Comparison of ENCODE assay signal across 10 cellular contexts in genomic region chr3:11591006-11591360, GRCh38. TPM values are rescaled to one million over a fixed set of nuclear protein-coding genes. Genes with fewer than 3 reads are reported as not detected.
DNase-seq lines count a peak whose midpoint lies in the region; ATAC-seq and TF ChIP-seq lines count a peak whose summit lies in the region.
"Had no signal": no experiment of that assay in that cellular context is flagged by ENCODE, and none has a peak within 500 bp of the region (broad histone marks: within the 10 kb centered on the region; RNA-seq: fewer than 3 reads in every experiment).

No MANE protein-coding gene starts in this region.

- no peak overlapping the region for H2AFZ ChIP-seq in GM23338

- H3K27me3 Mint-ChIP-seq in GM23338 (ENCODE audit: insufficient read depth, low read depth, poor library complexity) = peaks cover 9% of the 10 kb centered on the region
- H3K27me3 Mint-ChIP-seq in activated naive CD8-positive, alpha-beta T cell treated with anti-CD3 and anti-CD28 coated beads for 36 hours = no peaks in the 10 kb centered on the region

- peak overlapping the region; percentile 86 for H3K27ac ChIP-seq in GM23338 (ENCODE audit: low read depth)
- peak overlapping the region; percentile 94 for H3K27ac ChIP-seq in angular gyrus (ENCODE audit: low read depth, low read length)
- H3K27ac ChIP-seq in sigmoid colon = peak overlapping the region; percentile 69 to 84 (median 78)

- peak; percentile 8 for ATAC-seq in GM23338
- no peak for ATAC-seq in GM21737 (IDR thresholded peaks at IDR 0.05; ENCODE audit: unreplicated experiment)

- H3K27ac Mint-ChIP-seq in GM23338 = peak overlapping the region; percentile 93
- H3K27ac Mint-ChIP-seq in activated naive CD8-positive, alpha-beta T cell treated with anti-CD3 and anti-CD28 coated beads for 36 hours = no peak overlapping the region

- H3K27me3 ChIP-seq in GM23338 (ENCODE audit: insufficient read depth) (no peaks in the 10 kb centered on the region), sigmoid colon (no peaks in the 10 kb centered on the region)

- peak overlapping the region; percentile 35 for H3K4me3 Mint-ChIP-seq in GM23338
- H3K4me3 Mint-ChIP-seq in activated naive CD8-positive, alpha-beta T cell treated with anti-CD3 and anti-CD28 coated beads for 36 hours = no peak overlapping the region

- TF ChIP-seq POLR2A in sigmoid colon (IDR thresholded peaks at IDR 0.05) = no peak

- 48 to 65% methylated on average over 7 of the region's 7 CpGs for WGBS in sigmoid colon, 2 donors

- H4K20me1 ChIP-seq in GM23338 (replicated peaks; ENCODE audit: insufficient read depth) = peaks cover 22% of the 10 kb centered on the region; the same call in 1 of the 2 replicates

- H3K4me3 ChIP-seq in GM23338 = 0 out of 2 replicates have a peak overlapping the region, but pooled peaks have one; percentile 8
- peak overlapping the region in 1 of 4 donors; percentile 2 for H3K4me3 ChIP-seq in sigmoid colon

- peaks cover 12% of the 10 kb centered on the region for H3K36me3 Mint-ChIP-seq in GM23338 (ENCODE audit: low read depth)
- peaks cover 36% of the 10 kb centered on the region for H3K36me3 Mint-ChIP-seq in activated naive CD8-positive, alpha-beta T cell treated with anti-CD3 and anti-CD28 coated beads for 36 hours

- no peaks in the 10 kb centered on the region for H3F3A ChIP-seq in GM23338 (replicated peaks; ENCODE audit: low read depth)

- peaks cover 89% of the 10 kb centered on the region for H3K79me2 ChIP-seq in GM23338 (replicated peaks; ENCODE audit: insufficient read depth)

- no peaks in the 10 kb centered on the region for H3K9me3 ChIP-seq in sigmoid colon

- H3K4me1 ChIP-seq in GM23338 (ENCODE audit: insufficient read depth) (peaks cover 44% of the 10 kb centered on the region), sigmoid colon (peaks cover 0 to 78% (median 73%) of the 10 kb centered on the region in 4 donors)

- H3K36me3 ChIP-seq in GM23338 (ENCODE audit: insufficient read depth) = no peaks in the 10 kb centered on the region
- no peaks in the 10 kb centered on the region for H3K36me3 ChIP-seq in sigmoid colon

- no peak for TF ChIP-seq EP300 in sigmoid colon (IDR thresholded peaks at IDR 0.05)

- H3K9me3 Mint-ChIP-seq in GM23338 = no peaks in the 10 kb centered on the region; the same call in 1 of the 3 replicates
- H3K9me3 Mint-ChIP-seq in activated naive CD8-positive, alpha-beta T cell treated with anti-CD3 and anti-CD28 coated beads for 36 hours = peaks cover 2% of the 10 kb centered on the region

- no peaks in the 10 kb centered on the region for H3K9me2 ChIP-seq in GM23338 (ENCODE audit: insufficient read depth)

- DNase-seq in GM23338 (ENCODE audit: low spot score) = no peak
- DNase-seq in hepatic stellate cell (ENCODE audit: low spot score) = peak; percentile 57
- DNase-seq in sigmoid colon = no peak
- DNase-seq in islet precursor cell = no peak
- no peak for DNase-seq in NCI-H128 (lab: John Stamatoyannopoulos, UW; ENCODE audit: unreplicated experiment)
- DNase-seq in activated naive CD8-positive, alpha-beta T cell treated with anti-CD3 and anti-CD28 coated beads for 36 hours = no peak
- DNase-seq: DMS153, MV-4-11 had no signal

- no peak for TF ChIP-seq CTCF in GM23338 (conservative IDR thresholded peaks at IDR 0.05; ENCODE audit: low read depth in 2 of 2)
- TF ChIP-seq CTCF in sigmoid colon (IDR thresholded peaks at IDR 0.05) = no peak

- H3K4me2 ChIP-seq in GM23338 = peak overlapping the region; percentile 54; the same call in 1 of the 2 replicates

- intact Hi-C loops in sigmoid colon (cut with DNase I) = loop anchor here (5.0 kb wide), 1 partner anchor 124 kb away; no protein-coding TSS in a partner anchor

- peaks cover 64% of the 10 kb centered on the region for H3K4me1 Mint-ChIP-seq in GM23338
- peaks cover 39% of the 10 kb centered on the region for H3K4me1 Mint-ChIP-seq in activated naive CD8-positive, alpha-beta T cell treated with anti-CD3 and anti-CD28 coated beads for 36 hours

TF ChIP-seq in GM23338, 12 proteins besides CTCF, POLR2A, EP300 and RAD21 (continues in another document):
- no peak for TF ChIP-seq EZH2phosphoT487 (IDR thresholded peaks at IDR 0.05; ENCODE audit: unreplicated experiment)
- no peak for TF ChIP-seq NANOG (IDR thresholded peaks at IDR 0.05; ENCODE audit: borderline replicate concordance)
- no peak for TF ChIP-seq EZH2 (IDR thresholded peaks at IDR 0.05; ENCODE audit: low read depth, unreplicated experiment)
- no peak for TF ChIP-seq ZNF331 (CRISPR knock-in tag; IDR thresholded peaks at IDR 0.05; ENCODE audit: low read depth)
- no peak for TF ChIP-seq ZNF114 (CRISPR knock-in tag; IDR thresholded peaks at IDR 0.05)
- TF ChIP-seq JUNB (IDR thresholded peaks at IDR 0.05; ENCODE audit: unreplicated experiment) = no peak
- TF ChIP-seq ZNF462 (CRISPR knock-in tag; IDR thresholded peaks at IDR 0.05) = no peak
- no peak for TF ChIP-seq CREB1 (CRISPR knock-in tag; IDR thresholded peaks at IDR 0.05; ENCODE audit: low read depth)
- no peak for TF ChIP-seq POLR2AphosphoS5 (IDR thresholded peaks at IDR 0.05; ENCODE audit: low read depth)
- no peak for TF ChIP-seq STAT1 (IDR thresholded peaks at IDR 0.05; ENCODE audit: unreplicated experiment)

RNA-seq across cellular contexts. Expression of gene VGLL4, which starts 52.7 kb away (rescaled TPM):
- 39.1 and 45.9 TPM in 2 replicates for total RNA-seq in GM23338 (2014; rRNA removed; shearing (Covaris generic))
- polyA plus RNA-seq in GM23338 (2016; fragmentation: Nextera tagmentation; extraction: Ambion mirVana) = 20.8 and 23.2 TPM in 2 replicates
- 10 to 100 TPM; 26.4 to 56.5 (median 50.5) TPM for total RNA-seq in sigmoid colon
- 10 to 100 TPM; 27.0 to 41.5 (median 29.4) TPM for polyA plus RNA-seq in sigmoid colon
- total RNA-seq in activated naive CD8-positive, alpha-beta T cell treated with anti-CD3 and anti-CD28 coated beads for 36 hours = 10 to 100 TPM; 44.0 to 44.8 TPM
